24 cellular contexts compared by ENCODE assay signal in genomic region chr4:41496980-41497379, GRCh38. TPM values are rescaled to one million over a fixed set of nuclear protein-coding genes. Genes with fewer than 3 reads are reported as not detected.
"Had no signal": no experiment of that assay in that cellular context is flagged by ENCODE, and none has a peak within 500 bp of the region (broad histone marks: within the 10 kb centered on the region; RNA-seq: fewer than 3 reads in every experiment).

No MANE protein-coding gene starts in this region.

- H3K27ac Mint-ChIP-seq: dendritic cell treated with granulocyte-macrophage colony-stimulating factor and Interleukin-4, amounts not matched to agents 40 ng/mL and 50 ng/mL, for 4 days; effector memory CD8-positive, alpha-beta T cell; endodermal cell; immature natural killer cell; mesothelial cell of epicardium had no signal

- H3K9me3 ChIP-seq: colonic mucosa, esophagus squamous epithelium, gastrocnemius medialis, left lung, lower lobe of right lung had no signal

- H3K36me3 ChIP-seq: colonic mucosa, left lung, lower lobe of right lung had no signal

- H3K4me1 ChIP-seq: colonic mucosa, esophagus squamous epithelium, heart left ventricle, left lung, lower lobe of right lung had no signal

- H3K36me3 Mint-ChIP-seq: immature natural killer cell had no signal

- H3K4me1 Mint-ChIP-seq: endodermal cell, immature natural killer cell had no signal

- H3K27me3 Mint-ChIP-seq: effector memory CD8-positive, alpha-beta T cell had no signal

- H3K4me3 Mint-ChIP-seq: dendritic cell treated with granulocyte-macrophage colony-stimulating factor and Interleukin-4, amounts not matched to agents 40 ng/mL and 50 ng/mL, for 4 days; effector memory CD8-positive, alpha-beta T cell; endodermal cell; immature natural killer cell; mesothelial cell of epicardium had no signal

- H3K4me3 ChIP-seq: colonic mucosa, esophagus squamous epithelium, gastrocnemius medialis, heart left ventricle, hepatocyte, left lung, lower lobe of right lung had no signal

- DNase-seq: cerebellar nuclear complex; colonic mucosa; cortex of kidney; effector CD8-positive, alpha-beta T cell; effector memory CD8-positive, alpha-beta T cell; endodermal cell; erythroblast; esophagus squamous epithelium; foreskin fibroblast; foreskin melanocyte; gastrocnemius medialis; heart left ventricle; hypothalamus; immature natural killer cell; islet precursor cell; left cardiac atrium; left lung; left ventricle myocardium superior; lower lobe of right lung; mesenchymal stem cell had no signal

- H3K27me3 ChIP-seq: colonic mucosa, esophagus squamous epithelium, gastrocnemius medialis, heart left ventricle, hepatocyte, left lung had no signal

- ATAC-seq: effector memory CD8-positive, alpha-beta T cell; esophagus mucosa; gastrocnemius medialis; heart left ventricle; left cardiac atrium; left lung; left ventricle myocardium superior; lower lobe of right lung had no signal

RNA-seq across cellular contexts. Expression of gene LIMCH1, which starts 41.0 kb away (rescaled TPM):
- polyA plus RNA-seq: immature natural killer cell had no signal
